In genomic region chr17:37836593-37836992, GRCh38 we compare ENCODE assay signal across 25 cellular contexts.
"Had no signal": no experiment of that assay in that cellular context is flagged by ENCODE, and none has a peak within 500 bp of the region (broad histone marks: within the 10 kb centered on the region; RNA-seq: fewer than 3 reads in every experiment).

No MANE protein-coding gene starts in this region.

- H3K4me3 ChIP-seq: colonic mucosa, esophagus squamous epithelium, gastrocnemius medialis, heart right ventricle, left lung, lower lobe of right lung, mucosa of descending colon had no signal

- H3K4me1 ChIP-seq: colonic mucosa, esophagus squamous epithelium, gastrocnemius medialis, left lung, lower lobe of right lung had no signal

- FAIRE-seq: endometrium, islet of Langerhans, keratinocyte had no signal

- DNase-seq: colonic mucosa; cortex of kidney; effector CD8-positive, alpha-beta T cell; effector memory CD8-positive, alpha-beta T cell; erythroblast; esophagus squamous epithelium; foreskin fibroblast; foreskin melanocyte; gastrocnemius medialis; glutamatergic neuron; head of caudate nucleus; heart right ventricle; hippocampal formation; left cardiac atrium; left lung; left ventricle myocardium superior; lower lobe of right lung; mesenchymal stem cell; mucosa of descending colon; naive B cell had no signal

- ATAC-seq: effector memory CD8-positive, alpha-beta T cell; esophagus mucosa; gastrocnemius medialis; heart right ventricle; left cardiac atrium; left lung; left ventricle myocardium superior; lower lobe of right lung; mucosa of descending colon had no signal

- H3K27me3 ChIP-seq: colonic mucosa, gastrocnemius medialis had no signal

- H3K9me3 ChIP-seq: colonic mucosa, esophagus squamous epithelium, gastrocnemius medialis, heart right ventricle, left lung, lower lobe of right lung, mucosa of descending colon had no signal

- H3K36me3 ChIP-seq: colonic mucosa, esophagus squamous epithelium, gastrocnemius medialis, heart right ventricle, left lung, lower lobe of right lung had no signal

- H3K27ac ChIP-seq: colonic mucosa, epithelial cell of prostate, esophagus squamous epithelium, gastrocnemius medialis, heart right ventricle, left lung, lower lobe of right lung had no signal
